In the genomic region with DNA sequence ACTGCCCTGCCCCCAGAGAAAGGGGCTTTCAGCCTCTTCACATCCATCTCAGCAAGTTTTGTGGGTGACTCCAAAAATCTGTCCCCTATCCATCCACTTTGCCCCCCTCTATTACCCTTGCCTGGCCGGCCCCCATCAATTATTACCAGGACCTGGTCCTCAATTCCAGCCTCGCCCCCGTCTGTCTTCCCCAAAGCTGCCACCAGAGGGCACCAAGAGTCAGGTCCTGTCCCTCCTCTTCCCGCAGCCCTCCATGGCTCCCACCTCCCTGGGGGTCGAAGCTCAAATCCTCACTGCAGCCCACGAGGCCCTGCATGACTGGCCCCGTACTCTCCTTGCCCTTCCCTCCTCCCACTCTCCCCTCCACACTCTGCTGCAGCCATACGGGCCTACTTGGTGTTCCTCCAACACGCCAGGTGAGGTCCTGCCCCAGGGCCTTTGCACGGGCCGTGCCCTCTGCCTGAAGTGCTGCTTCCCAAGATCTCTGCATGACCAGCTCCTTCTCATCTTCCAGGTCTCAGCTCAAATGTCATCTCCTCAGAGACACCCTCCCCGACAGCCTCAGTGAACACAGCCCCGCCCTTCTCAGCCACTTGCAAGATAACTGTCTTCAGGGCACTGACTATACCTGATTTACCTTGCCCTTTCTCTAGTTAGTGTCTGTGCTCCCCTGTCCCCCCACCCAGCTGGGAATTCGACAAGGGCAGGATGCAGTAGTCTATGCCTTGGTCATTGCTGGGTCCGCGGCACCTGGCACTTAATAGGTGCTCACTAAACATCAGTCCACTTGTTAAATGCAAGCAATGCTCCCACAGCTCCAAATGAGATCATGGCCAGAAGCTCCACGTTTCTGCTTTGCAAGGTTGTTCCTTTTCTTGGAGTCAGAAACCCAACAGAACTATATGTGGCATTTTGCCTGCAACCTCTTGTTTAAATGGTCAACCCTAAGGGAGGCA, we compare ENCODE assay signal across 1 cellular context.
TF ChIP-seq lines count a peak whose summit lies in the region.

No MANE protein-coding gene starts in this region.

TF ChIP-seq in HepG2, 621 proteins besides CTCF, POLR2A, EP300 and RAD21 (continued from another document and continues in another):
- TF ChIP-seq, protein P1, sequence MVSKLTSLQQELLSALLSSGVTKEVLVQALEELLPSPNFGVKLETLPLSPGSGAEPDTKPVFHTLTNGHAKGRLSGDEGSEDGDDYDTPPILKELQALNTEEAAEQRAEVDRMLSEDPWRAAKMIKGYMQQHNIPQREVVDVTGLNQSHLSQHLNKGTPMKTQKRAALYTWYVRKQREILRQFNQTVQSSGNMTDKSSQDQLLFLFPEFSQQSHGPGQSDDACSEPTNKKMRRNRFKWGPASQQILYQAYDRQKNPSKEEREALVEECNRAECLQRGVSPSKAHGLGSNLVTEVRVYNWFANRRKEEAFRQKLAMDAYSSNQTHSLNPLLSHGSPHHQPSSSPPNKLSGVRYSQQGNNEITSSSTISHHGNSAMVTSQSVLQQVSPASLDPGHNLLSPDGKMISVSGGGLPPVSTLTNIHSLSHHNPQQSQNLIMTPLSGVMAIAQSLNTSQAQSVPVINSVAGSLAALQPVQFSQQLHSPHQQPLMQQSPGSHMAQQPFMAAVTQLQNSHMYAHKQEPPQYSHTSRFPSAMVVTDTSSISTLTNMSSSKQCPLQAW (CRISPR knock-in tag; IDR thresholded peaks at IDR 0.05), result no peak
- TF ChIP-seq ZBTB1 (CRISPR knock-in tag; IDR thresholded peaks at IDR 0.05; ENCODE audit: borderline replicate concordance) (no peak), HNRNPH1 (optimal IDR thresholded peaks at IDR 0.05; ENCODE audit: low read depth, low read length) (no peak), CBX1 (IDR thresholded peaks at IDR 0.05; ENCODE audit: low read depth) (no peak), ZNF274 (CRISPR knock-in tag; IDR thresholded peaks at IDR 0.05) (no peak; the same call in 1 of the 2 replicates), SP4 (CRISPR knock-in tag; IDR thresholded peaks at IDR 0.05) (0 out of 2 replicates have a peak, but pooled peaks have one; percentile 42), ZFP90 (CRISPR knock-in tag; IDR thresholded peaks at IDR 0.05; ENCODE audit: borderline replicate concordance) (no peak), ZNF768 (CRISPR knock-in tag; IDR thresholded peaks at IDR 0.05) (peak; percentile 63; the same call in 1 of the 2 replicates), FIP1L1 (IDR thresholded peaks at IDR 0.05; ENCODE audit: borderline replicate concordance, insufficient read depth, low read depth, low read length) (no peak), TMF1 (CRISPR knock-in tag; IDR thresholded peaks at IDR 0.05; ENCODE audit: low read depth) (no peak), ZNF333 (CRISPR knock-in tag; IDR thresholded peaks at IDR 0.05; ENCODE audit: borderline replicate concordance) (no peak), ZNF549 (CRISPR knock-in tag; IDR thresholded peaks at IDR 0.05) (no peak), ZNF354B (CRISPR knock-in tag; IDR thresholded peaks at IDR 0.05) (no peak), CREM (IDR thresholded peaks at IDR 0.05) (no peak), CREM (CRISPR knock-in tag; IDR thresholded peaks at IDR 0.05) (no peak), ZNF24 (IDR thresholded peaks at IDR 0.05) (no peak), RFX1 (IDR thresholded peaks at IDR 0.05) (no peak), ZNF703 (CRISPR knock-in tag; IDR thresholded peaks at IDR 0.05; ENCODE audit: borderline replicate concordance) (no peak), ZNF616 (CRISPR knock-in tag; IDR thresholded peaks at IDR 0.05; ENCODE audit: low read depth) (no peak), SMAD1 (CRISPR knock-in tag; IDR thresholded peaks at IDR 0.05; ENCODE audit: borderline replicate concordance, low read depth) (no peak), PRMT3 (CRISPR knock-in tag; IDR thresholded peaks at IDR 0.05; ENCODE audit: borderline replicate concordance, low read depth) (no peak), HOXA9 (CRISPR knock-in tag; IDR thresholded peaks at IDR 0.05; ENCODE audit: borderline replicate concordance) (no peak), KDM2A (CRISPR knock-in tag; IDR thresholded peaks at IDR 0.05; ENCODE audit: borderline replicate concordance, low read depth) (no peak)
- TF ChIP-seq, protein P2, sequence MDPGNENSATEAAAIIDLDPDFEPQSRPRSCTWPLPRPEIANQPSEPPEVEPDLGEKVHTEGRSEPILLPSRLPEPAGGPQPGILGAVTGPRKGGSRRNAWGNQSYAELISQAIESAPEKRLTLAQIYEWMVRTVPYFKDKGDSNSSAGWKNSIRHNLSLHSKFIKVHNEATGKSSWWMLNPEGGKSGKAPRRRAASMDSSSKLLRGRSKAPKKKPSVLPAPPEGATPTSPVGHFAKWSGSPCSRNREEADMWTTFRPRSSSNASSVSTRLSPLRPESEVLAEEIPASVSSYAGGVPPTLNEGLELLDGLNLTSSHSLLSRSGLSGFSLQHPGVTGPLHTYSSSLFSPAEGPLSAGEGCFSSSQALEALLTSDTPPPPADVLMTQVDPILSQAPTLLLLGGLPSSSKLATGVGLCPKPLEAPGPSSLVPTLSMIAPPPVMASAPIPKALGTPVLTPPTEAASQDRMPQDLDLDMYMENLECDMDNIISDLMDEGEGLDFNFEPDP (CRISPR knock-in tag; conservative IDR thresholded peaks at IDR 0.05), result no peak
- TF ChIP-seq, protein P3, sequence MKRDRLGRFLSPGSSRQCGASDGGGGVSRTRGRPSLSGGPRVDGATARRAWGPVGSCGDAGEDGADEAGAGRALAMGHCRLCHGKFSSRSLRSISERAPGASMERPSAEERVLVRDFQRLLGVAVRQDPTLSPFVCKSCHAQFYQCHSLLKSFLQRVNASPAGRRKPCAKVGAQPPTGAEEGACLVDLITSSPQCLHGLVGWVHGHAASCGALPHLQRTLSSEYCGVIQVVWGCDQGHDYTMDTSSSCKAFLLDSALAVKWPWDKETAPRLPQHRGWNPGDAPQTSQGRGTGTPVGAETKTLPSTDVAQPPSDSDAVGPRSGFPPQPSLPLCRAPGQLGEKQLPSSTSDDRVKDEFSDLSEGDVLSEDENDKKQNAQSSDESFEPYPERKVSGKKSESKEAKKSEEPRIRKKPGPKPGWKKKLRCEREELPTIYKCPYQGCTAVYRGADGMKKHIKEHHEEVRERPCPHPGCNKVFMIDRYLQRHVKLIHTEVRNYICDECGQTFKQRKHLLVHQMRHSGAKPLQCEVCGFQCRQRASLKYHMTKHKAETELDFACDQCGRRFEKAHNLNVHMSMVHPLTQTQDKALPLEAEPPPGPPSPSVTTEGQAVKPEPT (CRISPR knock-in tag; IDR thresholded peaks at IDR 0.05; ENCODE audit: low read depth), result no peak
- TF ChIP-seq, protein P4, sequence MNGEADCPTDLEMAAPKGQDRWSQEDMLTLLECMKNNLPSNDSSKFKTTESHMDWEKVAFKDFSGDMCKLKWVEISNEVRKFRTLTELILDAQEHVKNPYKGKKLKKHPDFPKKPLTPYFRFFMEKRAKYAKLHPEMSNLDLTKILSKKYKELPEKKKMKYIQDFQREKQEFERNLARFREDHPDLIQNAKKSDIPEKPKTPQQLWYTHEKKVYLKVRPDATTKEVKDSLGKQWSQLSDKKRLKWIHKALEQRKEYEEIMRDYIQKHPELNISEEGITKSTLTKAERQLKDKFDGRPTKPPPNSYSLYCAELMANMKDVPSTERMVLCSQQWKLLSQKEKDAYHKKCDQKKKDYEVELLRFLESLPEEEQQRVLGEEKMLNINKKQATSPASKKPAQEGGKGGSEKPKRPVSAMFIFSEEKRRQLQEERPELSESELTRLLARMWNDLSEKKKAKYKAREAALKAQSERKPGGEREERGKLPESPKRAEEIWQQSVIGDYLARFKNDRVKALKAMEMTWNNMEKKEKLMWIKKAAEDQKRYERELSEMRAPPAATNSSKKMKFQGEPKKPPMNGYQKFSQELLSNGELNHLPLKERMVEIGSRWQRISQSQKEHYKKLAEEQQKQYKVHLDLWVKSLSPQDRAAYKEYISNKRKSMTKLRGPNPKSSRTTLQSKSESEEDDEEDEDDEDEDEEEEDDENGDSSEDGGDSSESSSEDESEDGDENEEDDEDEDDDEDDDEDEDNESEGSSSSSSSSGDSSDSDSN (CRISPR knock-in tag; IDR thresholded peaks at IDR 0.05), result no peak
- TF ChIP-seq, protein P5, sequence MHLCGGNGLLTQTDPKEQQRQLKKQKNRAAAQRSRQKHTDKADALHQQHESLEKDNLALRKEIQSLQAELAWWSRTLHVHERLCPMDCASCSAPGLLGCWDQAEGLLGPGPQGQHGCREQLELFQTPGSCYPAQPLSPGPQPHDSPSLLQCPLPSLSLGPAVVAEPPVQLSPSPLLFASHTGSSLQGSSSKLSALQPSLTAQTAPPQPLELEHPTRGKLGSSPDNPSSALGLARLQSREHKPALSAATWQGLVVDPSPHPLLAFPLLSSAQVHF (CRISPR knock-in tag; IDR thresholded peaks at IDR 0.05), result no peak
- TF ChIP-seq, protein P6, sequence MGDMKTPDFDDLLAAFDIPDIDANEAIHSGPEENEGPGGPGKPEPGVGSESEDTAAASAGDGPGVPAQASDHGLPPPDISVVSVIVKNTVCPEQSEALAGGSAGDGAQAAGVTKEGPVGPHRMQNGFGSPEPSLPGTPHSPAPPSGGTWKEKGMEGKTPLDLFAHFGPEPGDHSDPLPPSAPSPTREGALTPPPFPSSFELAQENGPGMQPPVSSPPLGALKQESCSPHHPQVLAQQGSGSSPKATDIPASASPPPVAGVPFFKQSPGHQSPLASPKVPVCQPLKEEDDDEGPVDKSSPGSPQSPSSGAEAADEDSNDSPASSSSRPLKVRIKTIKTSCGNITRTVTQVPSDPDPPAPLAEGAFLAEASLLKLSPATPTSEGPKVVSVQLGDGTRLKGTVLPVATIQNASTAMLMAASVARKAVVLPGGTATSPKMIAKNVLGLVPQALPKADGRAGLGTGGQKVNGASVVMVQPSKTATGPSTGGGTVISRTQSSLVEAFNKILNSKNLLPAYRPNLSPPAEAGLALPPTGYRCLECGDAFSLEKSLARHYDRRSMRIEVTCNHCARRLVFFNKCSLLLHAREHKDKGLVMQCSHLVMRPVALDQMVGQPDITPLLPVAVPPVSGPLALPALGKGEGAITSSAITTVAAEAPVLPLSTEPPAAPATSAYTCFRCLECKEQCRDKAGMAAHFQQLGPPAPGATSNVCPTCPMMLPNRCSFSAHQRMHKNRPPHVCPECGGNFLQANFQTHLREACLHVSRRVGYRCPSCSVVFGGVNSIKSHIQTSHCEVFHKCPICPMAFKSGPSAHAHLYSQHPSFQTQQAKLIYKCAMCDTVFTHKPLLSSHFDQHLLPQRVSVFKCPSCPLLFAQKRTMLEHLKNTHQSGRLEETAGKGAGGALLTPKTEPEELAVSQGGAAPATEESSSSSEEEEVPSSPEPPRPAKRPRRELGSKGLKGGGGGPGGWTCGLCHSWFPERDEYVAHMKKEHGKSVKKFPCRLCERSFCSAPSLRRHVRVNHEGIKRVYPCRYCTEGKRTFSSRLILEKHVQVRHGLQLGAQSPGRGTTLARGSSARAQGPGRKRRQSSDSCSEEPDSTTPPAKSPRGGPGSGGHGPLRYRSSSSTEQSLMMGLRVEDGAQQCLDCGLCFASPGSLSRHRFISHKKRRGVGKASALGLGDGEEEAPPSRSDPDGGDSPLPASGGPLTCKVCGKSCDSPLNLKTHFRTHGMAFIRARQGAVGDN (CRISPR knock-in tag; IDR thresholded peaks at IDR 0.05), result peak; percentile 58
- TF ChIP-seq, protein P7, sequence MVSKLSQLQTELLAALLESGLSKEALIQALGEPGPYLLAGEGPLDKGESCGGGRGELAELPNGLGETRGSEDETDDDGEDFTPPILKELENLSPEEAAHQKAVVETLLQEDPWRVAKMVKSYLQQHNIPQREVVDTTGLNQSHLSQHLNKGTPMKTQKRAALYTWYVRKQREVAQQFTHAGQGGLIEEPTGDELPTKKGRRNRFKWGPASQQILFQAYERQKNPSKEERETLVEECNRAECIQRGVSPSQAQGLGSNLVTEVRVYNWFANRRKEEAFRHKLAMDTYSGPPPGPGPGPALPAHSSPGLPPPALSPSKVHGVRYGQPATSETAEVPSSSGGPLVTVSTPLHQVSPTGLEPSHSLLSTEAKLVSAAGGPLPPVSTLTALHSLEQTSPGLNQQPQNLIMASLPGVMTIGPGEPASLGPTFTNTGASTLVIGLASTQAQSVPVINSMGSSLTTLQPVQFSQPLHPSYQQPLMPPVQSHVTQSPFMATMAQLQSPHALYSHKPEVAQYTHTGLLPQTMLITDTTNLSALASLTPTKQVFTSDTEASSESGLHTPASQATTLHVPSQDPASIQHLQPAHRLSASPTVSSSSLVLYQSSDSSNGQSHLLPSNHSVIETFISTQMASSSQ (IDR thresholded peaks at IDR 0.05; ENCODE audit: low read depth), result no peak
- TF ChIP-seq, protein P7 (CRISPR knock-in tag; IDR thresholded peaks at IDR 0.05; ENCODE audit: borderline replicate concordance), result peak; percentile 33; the same call in 1 of the 2 replicates
- TF ChIP-seq, protein P8, sequence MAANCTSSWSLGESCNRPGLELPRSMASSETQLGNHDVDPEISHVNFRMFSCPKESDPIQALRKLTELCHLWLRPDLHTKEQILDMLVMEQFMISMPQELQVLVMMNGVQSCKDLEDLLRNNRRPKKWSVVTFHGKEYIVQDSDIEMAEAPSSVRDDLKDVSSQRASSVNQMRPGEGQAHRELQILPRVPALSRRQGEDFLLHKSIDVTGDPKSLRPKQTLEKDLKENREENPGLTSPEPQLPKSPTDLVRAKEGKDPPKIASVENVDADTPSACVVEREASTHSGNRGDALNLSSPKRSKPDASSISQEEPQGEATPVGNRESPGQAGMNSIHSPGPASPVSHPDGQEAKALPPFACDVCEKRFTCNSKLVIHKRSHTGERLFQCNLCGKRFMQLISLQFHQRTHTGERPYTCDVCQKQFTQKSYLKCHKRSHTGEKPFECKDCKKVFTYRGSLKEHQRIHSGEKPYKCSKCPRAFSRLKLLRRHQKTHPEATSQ (CRISPR knock-in tag; IDR thresholded peaks at IDR 0.05; ENCODE audit: borderline replicate concordance), result 0 out of 2 replicates have a peak, but pooled peaks have one; percentile 54
